Comparison of ENCODE assay signal across 1 cellular context in the genomic region with DNA sequence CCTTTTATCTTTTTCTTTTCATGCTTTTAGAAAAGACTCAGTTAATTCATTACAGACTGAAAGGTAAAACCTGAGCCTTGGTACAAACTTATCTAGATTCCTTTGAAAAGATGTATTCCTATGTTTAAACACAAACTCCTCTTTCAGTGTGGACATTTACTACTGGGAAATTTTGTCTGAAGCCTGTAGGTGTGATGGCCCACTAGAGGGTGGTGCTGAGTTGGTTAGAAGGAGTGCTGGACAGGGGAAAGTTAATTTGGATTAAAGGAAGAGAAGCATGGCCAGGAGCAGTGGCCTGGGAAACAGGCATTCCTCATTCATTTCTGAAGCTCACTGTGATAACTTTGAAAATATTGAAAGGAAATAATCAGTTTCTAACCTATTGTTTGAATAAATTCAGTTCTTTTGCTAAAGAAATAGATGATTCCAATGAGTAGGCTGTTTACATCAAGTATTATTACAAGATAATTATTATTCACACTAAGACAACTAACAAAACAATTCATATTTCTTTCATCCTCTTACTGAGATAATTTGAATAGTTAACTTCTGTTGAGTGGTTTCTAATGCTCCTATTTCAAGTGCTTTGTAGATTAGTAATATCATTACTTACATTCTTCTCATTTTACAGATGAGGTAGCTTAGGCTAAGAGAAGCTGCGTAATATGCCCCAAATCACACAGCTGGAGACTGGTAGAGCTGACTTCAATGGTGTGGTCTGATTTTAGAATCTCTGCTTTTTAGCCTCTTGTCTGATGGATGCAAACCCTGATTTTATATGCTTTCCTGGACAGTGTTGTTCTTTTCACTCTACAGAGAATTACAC.
TF ChIP-seq lines count a peak whose summit lies in the region.

No MANE protein-coding gene starts in this region.

TF ChIP-seq in GM12878, 131 proteins besides CTCF, POLR2A, EP300 and RAD21 (continued from another document):
- peak; percentile 35; the same call in 1 of the 2 replicates for TF ChIP-seq JUNB (IDR thresholded peaks at IDR 0.05)
- TF ChIP-seq SMAD1 (IDR thresholded peaks at IDR 0.05; ENCODE audit: low read depth, partially characterized antibody), result no peak
- 0 out of 2 replicates have a peak, but pooled peaks have one; percentile 13 for TF ChIP-seq YY1 (IDR thresholded peaks at IDR 0.05; ENCODE audit: low read depth, low read length)
- no peak for TF ChIP-seq HDAC2 (IDR thresholded peaks at IDR 0.05)
- TF ChIP-seq, protein P1, sequence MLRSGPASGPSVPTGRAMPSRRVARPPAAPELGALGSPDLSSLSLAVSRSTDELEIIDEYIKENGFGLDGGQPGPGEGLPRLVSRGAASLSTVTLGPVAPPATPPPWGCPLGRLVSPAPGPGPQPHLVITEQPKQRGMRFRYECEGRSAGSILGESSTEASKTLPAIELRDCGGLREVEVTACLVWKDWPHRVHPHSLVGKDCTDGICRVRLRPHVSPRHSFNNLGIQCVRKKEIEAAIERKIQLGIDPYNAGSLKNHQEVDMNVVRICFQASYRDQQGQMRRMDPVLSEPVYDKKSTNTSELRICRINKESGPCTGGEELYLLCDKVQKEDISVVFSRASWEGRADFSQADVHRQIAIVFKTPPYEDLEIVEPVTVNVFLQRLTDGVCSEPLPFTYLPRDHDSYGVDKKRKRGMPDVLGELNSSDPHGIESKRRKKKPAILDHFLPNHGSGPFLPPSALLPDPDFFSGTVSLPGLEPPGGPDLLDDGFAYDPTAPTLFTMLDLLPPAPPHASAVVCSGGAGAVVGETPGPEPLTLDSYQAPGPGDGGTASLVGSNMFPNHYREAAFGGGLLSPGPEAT (IDR thresholded peaks at IDR 0.05; ENCODE audit: low read depth), result no peak
- no peak for TF ChIP-seq NFIC (IDR thresholded peaks at IDR 0.05; ENCODE audit: low read depth, low read length)
- no peak for TF ChIP-seq HDGF (IDR thresholded peaks at IDR 0.05)
- TF ChIP-seq MEF2B (IDR thresholded peaks at IDR 0.05; ENCODE audit: partially characterized antibody, poor library complexity, severe bottlenecking), result no peak
- TF ChIP-seq SMC3 (IDR thresholded peaks at IDR 0.05; ENCODE audit: borderline replicate concordance, low read length), result peak; percentile 39; the same call in 1 of the 2 replicates
- TF ChIP-seq, protein P2, sequence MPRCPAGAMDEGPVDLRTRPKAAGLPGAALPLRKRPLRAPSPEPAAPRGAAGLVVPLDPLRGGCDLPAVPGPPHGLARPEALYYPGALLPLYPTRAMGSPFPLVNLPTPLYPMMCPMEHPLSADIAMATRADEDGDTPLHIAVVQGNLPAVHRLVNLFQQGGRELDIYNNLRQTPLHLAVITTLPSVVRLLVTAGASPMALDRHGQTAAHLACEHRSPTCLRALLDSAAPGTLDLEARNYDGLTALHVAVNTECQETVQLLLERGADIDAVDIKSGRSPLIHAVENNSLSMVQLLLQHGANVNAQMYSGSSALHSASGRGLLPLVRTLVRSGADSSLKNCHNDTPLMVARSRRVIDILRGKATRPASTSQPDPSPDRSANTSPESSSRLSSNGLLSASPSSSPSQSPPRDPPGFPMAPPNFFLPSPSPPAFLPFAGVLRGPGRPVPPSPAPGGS (IDR thresholded peaks at IDR 0.05; ENCODE audit: borderline replicate concordance, insufficient read depth, low read depth, low read length, poor library complexity, severe bottlenecking), result no peak
- no peak for TF ChIP-seq TARDBP (IDR thresholded peaks at IDR 0.05; ENCODE audit: borderline replicate concordance)
- TF ChIP-seq TCF7 (IDR thresholded peaks at IDR 0.05; ENCODE audit: borderline replicate concordance), result no peak
- no peak for TF ChIP-seq TBL1XR1 (IDR thresholded peaks at IDR 0.05; ENCODE audit: low read depth, low read length)
- TF ChIP-seq YBX1 (IDR thresholded peaks at IDR 0.05), result no peak
- TF ChIP-seq BRCA1 (IDR thresholded peaks at IDR 0.05; ENCODE audit: low read depth, low read length), result no peak
- TF ChIP-seq, protein P3, sequence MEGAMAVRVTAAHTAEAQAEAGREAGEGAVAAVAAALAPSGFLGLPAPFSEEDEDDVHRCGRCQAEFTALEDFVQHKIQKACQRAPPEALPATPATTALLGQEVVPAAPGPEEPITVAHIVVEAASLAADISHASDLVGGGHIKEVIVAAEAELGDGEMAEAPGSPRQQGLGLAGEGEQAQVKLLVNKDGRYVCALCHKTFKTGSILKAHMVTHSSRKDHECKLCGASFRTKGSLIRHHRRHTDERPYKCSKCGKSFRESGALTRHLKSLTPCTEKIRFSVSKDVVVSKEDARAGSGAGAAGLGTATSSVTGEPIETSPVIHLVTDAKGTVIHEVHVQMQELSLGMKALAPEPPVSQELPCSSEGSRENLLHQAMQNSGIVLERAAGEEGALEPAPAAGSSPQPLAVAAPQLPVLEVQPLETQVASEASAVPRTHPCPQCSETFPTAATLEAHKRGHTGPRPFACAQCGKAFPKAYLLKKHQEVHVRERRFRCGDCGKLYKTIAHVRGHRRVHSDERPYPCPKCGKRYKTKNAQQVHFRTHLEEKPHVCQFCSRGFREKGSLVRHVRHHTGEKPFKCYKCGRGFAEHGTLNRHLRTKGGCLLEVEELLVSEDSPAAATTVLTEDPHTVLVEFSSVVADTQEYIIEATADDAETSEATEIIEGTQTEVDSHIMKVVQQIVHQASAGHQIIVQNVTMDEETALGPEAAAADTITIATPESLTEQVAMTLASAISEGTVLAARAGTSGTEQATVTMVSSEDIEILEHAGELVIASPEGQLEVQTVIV (IDR thresholded peaks at IDR 0.05; ENCODE audit: borderline replicate concordance, partially characterized antibody), result no peak
- TF ChIP-seq SIN3A (IDR thresholded peaks at IDR 0.05; ENCODE audit: low read depth, low read length), result no peak
- TF ChIP-seq, protein P4, sequence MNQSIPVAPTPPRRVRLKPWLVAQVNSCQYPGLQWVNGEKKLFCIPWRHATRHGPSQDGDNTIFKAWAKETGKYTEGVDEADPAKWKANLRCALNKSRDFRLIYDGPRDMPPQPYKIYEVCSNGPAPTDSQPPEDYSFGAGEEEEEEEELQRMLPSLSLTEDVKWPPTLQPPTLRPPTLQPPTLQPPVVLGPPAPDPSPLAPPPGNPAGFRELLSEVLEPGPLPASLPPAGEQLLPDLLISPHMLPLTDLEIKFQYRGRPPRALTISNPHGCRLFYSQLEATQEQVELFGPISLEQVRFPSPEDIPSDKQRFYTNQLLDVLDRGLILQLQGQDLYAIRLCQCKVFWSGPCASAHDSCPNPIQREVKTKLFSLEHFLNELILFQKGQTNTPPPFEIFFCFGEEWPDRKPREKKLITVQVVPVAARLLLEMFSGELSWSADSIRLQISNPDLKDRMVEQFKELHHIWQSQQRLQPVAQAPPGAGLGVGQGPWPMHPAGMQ (IDR thresholded peaks at IDR 0.05; ENCODE audit: borderline replicate concordance), result no peak
